ENCODE assay signal across 14 cellular contexts in genomic region chr2:240933048-240933965, GRCh38. TPM values are rescaled to one million over a fixed set of nuclear protein-coding genes. Genes with fewer than 3 reads are reported as not detected.
DNase-seq lines count a peak whose midpoint lies in the region; ATAC-seq and TF ChIP-seq lines count a peak whose summit lies in the region.
"Had no signal": no experiment of that assay in that cellular context is flagged by ENCODE, and none has a peak within 500 bp of the region (broad histone marks: within the 10 kb centered on the region; RNA-seq: fewer than 3 reads in every experiment).

No MANE protein-coding gene starts in this region.

- H3K36me3 ChIP-seq in BLaER1 = no peaks in the 10 kb centered on the region
- H3K36me3 ChIP-seq in SJCRH30 = no peaks in the 10 kb centered on the region
- H3K36me3 ChIP-seq in right atrium auricular region = no peaks in the 10 kb centered on the region
- H3K36me3 ChIP-seq: vagina had no signal

- peaks cover 19% of the 10 kb centered on the region for H3K9me3 ChIP-seq in BLaER1
- H3K9me3 ChIP-seq in SJCRH30 (replicated peaks) = no peaks in the 10 kb centered on the region; the same call in 1 of the 2 replicates
- H3K9me3 ChIP-seq in right atrium auricular region = peaks cover 0 to 18% of the 10 kb centered on the region in 2 donors

- no peak overlapping the region for H3K9ac ChIP-seq in BLaER1

- no peak for ATAC-seq in GM21576 (IDR thresholded peaks at IDR 0.05; ENCODE audit: unreplicated experiment)

- TF ChIP-seq CTCF in right atrium auricular region (IDR thresholded peaks at IDR 0.05) = no peak

- no peaks in the 10 kb centered on the region for H3K27me3 ChIP-seq in BLaER1
- H3K27me3 ChIP-seq in SJCRH30 = no peaks in the 10 kb centered on the region
- H3K27me3 ChIP-seq in right atrium auricular region = no peaks in the 10 kb centered on the region
- H3K27me3 ChIP-seq: vagina had no signal

- peak overlapping the region; percentile 81 for H3K4me2 ChIP-seq in BLaER1

- H3K4me3 ChIP-seq in BLaER1 (peak overlapping the region; percentile 28; the same call in 1 of the 2 replicates), SJCRH30 (peak overlapping the region; percentile 24), right atrium auricular region (no peak overlapping the region)
- H3K4me3 ChIP-seq: vagina had no signal

- H3K4me1 ChIP-seq in BLaER1 (peaks cover 55% of the 10 kb centered on the region), SJCRH30 (peaks cover 21% of the 10 kb centered on the region), right atrium auricular region (no peaks in the 10 kb centered on the region)
- H3K4me1 ChIP-seq: vagina had no signal

- H3K27ac ChIP-seq in BLaER1 (peak overlapping the region; percentile 49), SJCRH30 (no peak overlapping the region), right atrium auricular region (no peak overlapping the region)
- H3K27ac ChIP-seq: vagina had no signal

- H4K20me1 ChIP-seq in BLaER1 = no peaks in the 10 kb centered on the region

- DNase-seq in SJCRH30 (peak; percentile 78 to 81), right atrium auricular region (ENCODE audit: low spot score) (peak; percentile 54), posterior vena cava (ENCODE audit: low spot score) (peak; percentile 78), NCI-H2107 (lab: John Stamatoyannopoulos, UW) (no peak), NCI-H146 (lab: John Stamatoyannopoulos, UW) (no peak), NCI-H2227 (lab: John Stamatoyannopoulos, UW; ENCODE audit: unreplicated experiment) (no peak)
- DNase-seq: CD4-positive, CD25-positive, alpha-beta regulatory T cell; foreskin melanocyte; NCI-H2171 treated with DMSO at 0.1 percent for 48 hours; stimulated activated CD4-positive, alpha-beta T cell treated with anti-CD3 and anti-CD28 coated beads, Interleukin-4, amount 100 ng/mL, for 1 hour had no signal

- intact Hi-C loops in posterior vena cava (cut with DNase I) = no loop called here

RNA-seq across cellular contexts. Expression of gene CROCC2, which starts 27.2 kb away (rescaled TPM):
- total RNA-seq in SJCRH30 (2014; rRNA removed; shearing (Covaris generic)) = 0.15 and 0.26 TPM in 2 replicates
- not detected for total RNA-seq in right atrium auricular region
- total RNA-seq in posterior vena cava = under 1 TPM in 1 of 2 donors, not detected in 1; 0.09 TPM
- total RNA-seq: CD4-positive, CD25-positive, alpha-beta regulatory T cell; OCI-LY7 had no signal

RNA-seq across cellular contexts. Expression of gene MAB21L4, which starts 37.4 kb away (rescaled TPM):
- total RNA-seq in SJCRH30 (2014; rRNA removed; shearing (Covaris generic)) = 0.66 and 1.0 TPM in 2 replicates
- total RNA-seq in right atrium auricular region (under 1 TPM in 1 of 2 donors, not detected in 1; 0.31 TPM), posterior vena cava (not detected)
- total RNA-seq: CD4-positive, CD25-positive, alpha-beta regulatory T cell; OCI-LY7 had no signal

Comparison
In these comparisons a context has a peak if more than half of its experiments do, and no peak if none do; other contexts are left out.
1. H3K4me3 ChIP-seq: peak in BLaER1 (single experiment) and SJCRH30 (single experiment); none in right atrium auricular region (0 of 2).
2. DNase-seq: peak in SJCRH30 (2 of 2), right atrium auricular region (single experiment) and posterior vena cava (single experiment); none in NCI-H2107 (single experiment), NCI-H146 (single experiment) and NCI-H2227 (single experiment).